In the genomic region with DNA sequence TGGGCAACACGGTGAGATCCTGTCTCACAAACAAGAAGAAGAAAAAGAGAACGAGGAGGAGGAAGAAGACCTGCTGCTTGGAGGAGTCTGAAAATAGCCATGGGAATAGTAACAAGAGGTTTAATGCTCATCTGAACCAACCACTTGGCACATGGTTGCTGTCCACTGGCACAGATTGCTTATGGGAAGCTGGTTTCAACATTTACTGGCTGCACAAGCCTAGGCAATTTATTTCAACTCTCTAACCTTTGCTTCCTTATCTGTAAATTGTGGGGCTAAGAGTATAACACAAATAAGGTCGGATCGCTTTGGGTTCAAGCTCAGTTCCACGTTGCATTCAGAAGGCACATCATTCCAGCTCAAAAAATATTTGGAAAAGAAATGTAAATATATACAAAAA, we compare ENCODE assay signal across 20 cellular contexts. TPM values are rescaled to one million over a fixed set of nuclear protein-coding genes. Genes with fewer than 3 reads are reported as not detected.
DNase-seq lines count a peak whose midpoint lies in the region; ATAC-seq and TF ChIP-seq lines count a peak whose summit lies in the region.
"Had no signal": no experiment of that assay in that cellular context is flagged by ENCODE, and none has a peak within 500 bp of the region (broad histone marks: within the 10 kb centered on the region; RNA-seq: fewer than 3 reads in every experiment).

No MANE protein-coding gene starts in this region.

- H3K27me3 Mint-ChIP-seq in CD14-positive monocyte (ENCODE audit: low read depth in 3 of 3) (peaks cover 0 to 2% (median 1%) of the 10 kb centered on the region in 3 donors), neural crest cell (ENCODE audit: low read depth) (no peaks in the 10 kb centered on the region)
- H3K27me3 Mint-ChIP-seq in effector memory CD8-positive, alpha-beta T cell: peaks cover 8 to 22% of the 10 kb centered on the region in 2 donors

- H3K27ac Mint-ChIP-seq in CD14-positive monocyte: peak overlapping the region in 6 of 7 donors; percentile 49 to 81 (median 65)
- peak overlapping the region; percentile 6 to 23 for H3K27ac Mint-ChIP-seq in effector memory CD8-positive, alpha-beta T cell
- H3K27ac Mint-ChIP-seq in neural crest cell (ENCODE audit: unreplicated experiment): peak overlapping the region; percentile 78
- H3K27ac Mint-ChIP-seq: B cell had no signal

- no peak for TF ChIP-seq CTCF in CD14-positive monocyte (IDR thresholded peaks at IDR 0.05)
- TF ChIP-seq CTCF in neural crest cell (conservative IDR thresholded peaks at IDR 0.05): no peak
- no peak for TF ChIP-seq CTCF in stomach (IDR thresholded peaks at IDR 0.05)

- peaks cover 0 to 35% (median 23%) of the 10 kb centered on the region in 4 donors for H3K4me1 ChIP-seq in stomach
- no peaks in the 10 kb centered on the region for H3K4me1 ChIP-seq in effector memory CD4-positive, alpha-beta T cell (ENCODE audit: control insufficient read depth, insufficient read depth, low read length, poor library complexity, severe bottlenecking)

- H3K4me1 Mint-ChIP-seq in CD14-positive monocyte (peaks cover 65% of the 10 kb centered on the region), neural crest cell (peaks cover 40% of the 10 kb centered on the region)
- H3K4me1 Mint-ChIP-seq in effector memory CD8-positive, alpha-beta T cell (ENCODE audit: low read depth in 2 of 2): peaks cover 0 to 3% of the 10 kb centered on the region in 2 donors

- 37 to 56% (median 48%) methylated on average over 5 of the region's 5 CpGs for WGBS in stomach, 5 donors

- intact Hi-C loops in CD14-positive monocyte (cut with micrococcal nuclease) (no loop called here), stomach (cut with DNase I; ENCODE audit: low total_unique reads) (no loop called here)

- no peak overlapping the region for H3K4me3 ChIP-seq in stomach
- H3K4me3 ChIP-seq in effector memory CD4-positive, alpha-beta T cell (ENCODE audit: insufficient read depth, low read depth, low read length, poor library complexity, severe bottlenecking): no peak overlapping the region
- H3K4me3 ChIP-seq: A549 had no signal

- peaks cover 0 to 2% (median 0%) of the 10 kb centered on the region in 7 donors for H3K9me3 Mint-ChIP-seq in CD14-positive monocyte
- no peaks in the 10 kb centered on the region for H3K9me3 Mint-ChIP-seq in effector memory CD8-positive, alpha-beta T cell
- no peaks in the 10 kb centered on the region for H3K9me3 Mint-ChIP-seq in neural crest cell

- no peak for TF ChIP-seq POLR2A in stomach (IDR thresholded peaks at IDR 0.05)

- no peaks in the 10 kb centered on the region for H3K27me3 ChIP-seq in stomach
- H3K27me3 ChIP-seq in effector memory CD4-positive, alpha-beta T cell (replicated peaks; ENCODE audit: control insufficient read depth, insufficient read depth, low read length, poor library complexity, severe bottlenecking): no peaks in the 10 kb centered on the region

- peak overlapping the region in 1 of 2 donors; percentile 72 for H3K4me3 Mint-ChIP-seq in CD14-positive monocyte
- no peak overlapping the region for H3K4me3 Mint-ChIP-seq in effector memory CD8-positive, alpha-beta T cell
- no peak overlapping the region for H3K4me3 Mint-ChIP-seq in neural crest cell
- H3K4me3 Mint-ChIP-seq: B cell had no signal

- ATAC-seq in effector memory CD8-positive, alpha-beta T cell (replicated peaks): no peak
- no peak for ATAC-seq in HG03469 (IDR thresholded peaks at IDR 0.05; ENCODE audit: unreplicated experiment)
- ATAC-seq: A549, Panc1 had no signal

- H3K27ac ChIP-seq in stomach: peak overlapping the region in 2 of 5 donors; percentile 13 to 40
- no peak overlapping the region for H3K27ac ChIP-seq in effector memory CD4-positive, alpha-beta T cell (ENCODE audit: insufficient read depth, low read length, poor library complexity, severe bottlenecking)
- H3K27ac ChIP-seq: KMS-11 had no signal

- H3K36me3 Mint-ChIP-seq in CD14-positive monocyte: peaks cover 6% of the 10 kb centered on the region in 2 donors
- H3K36me3 Mint-ChIP-seq in effector memory CD8-positive, alpha-beta T cell (ENCODE audit: insufficient read depth): no peaks in the 10 kb centered on the region
- H3K36me3 Mint-ChIP-seq in neural crest cell (ENCODE audit: low read depth): no peaks in the 10 kb centered on the region

- DNase-seq in CD14-positive monocyte (ENCODE audit: low spot score): no peak
- no peak for DNase-seq in effector memory CD8-positive, alpha-beta T cell
- no peak for DNase-seq in neural crest cell (ENCODE audit: low read depth, low spot score)
- peak; percentile 22 for DNase-seq in stomach
- DNase-seq in effector memory CD4-positive, alpha-beta T cell: no peak
- no peak for DNase-seq in GM19240 (ENCODE audit: insufficient read length, low spot score)
- DNase-seq: DMS53, GDM1, H7, NCI-H1105, NCI-H146, NCI-H2029 treated with DMSO at 0.1 percent for 48 hours, NCI-H345, NCI-H524, NCI-H774 had no signal

- TF ChIP-seq EP300 in stomach (IDR thresholded peaks at IDR 0.05): no peak

- no peaks in the 10 kb centered on the region for H3K36me3 ChIP-seq in stomach
- no peaks in the 10 kb centered on the region for H3K36me3 ChIP-seq in effector memory CD4-positive, alpha-beta T cell (ENCODE audit: control insufficient read depth, insufficient read depth, low read length)

- no peaks in the 10 kb centered on the region for H3K9me3 ChIP-seq in stomach
- H3K9me3 ChIP-seq in effector memory CD4-positive, alpha-beta T cell (ENCODE audit: control insufficient read depth, low read length): no peaks in the 10 kb centered on the region
- H3K9me3 ChIP-seq: A549 had no signal

RNA-seq across cellular contexts. Expression of a gene that starts 14.2 kb away (rescaled TPM):
- polyA plus RNA-seq in CD14-positive monocyte (10 to 100 TPM; 43.3 to 66.3 TPM), stomach (100 to 1,000 TPM; 143 to 327 (median 145) TPM)
- total RNA-seq in neural crest cell (146 and 150 TPM in 2 replicates), stomach (1,000 to 10,000 TPM in 1 of 5 donors, 100 to 1,000 TPM in 4; 353 to 1,146 (median 607) TPM)

Comparison
In these comparisons a context has a peak if more than half of its experiments do, and no peak if none do; other contexts are left out.
1. H3K27ac Mint-ChIP-seq: peak in every context shown above with its lines; median percentile 78 in neural crest cell; 65 in CD14-positive monocyte; 14 in effector memory CD8-positive, alpha-beta T cell.